In genomic region chr10:95467162-95467599, GRCh38 we compare ENCODE assay signal across 11 cellular contexts.
DNase-seq lines count a peak whose midpoint lies in the region; ATAC-seq and TF ChIP-seq lines count a peak whose summit lies in the region.
"Had no signal": no experiment of that assay in that cellular context is flagged by ENCODE, and none has a peak within 500 bp of the region (broad histone marks: within the 10 kb centered on the region; RNA-seq: fewer than 3 reads in every experiment).

No MANE protein-coding gene starts in this region.

- no peak overlapping the region for H3K4me3 ChIP-seq in colonic mucosa
- no peak overlapping the region for H3K4me3 ChIP-seq in right lobe of liver

- no peak for DNase-seq in activated naive CD8-positive, alpha-beta T cell treated with anti-CD3 and anti-CD28 coated beads, Interleukin-2, amount 10 ng/mL, durations not matched to agents 7 days and 5 days
- DNase-seq in activated naive CD8-positive, alpha-beta T cell treated with anti-CD3 and anti-CD28 coated beads for 36 hours = no peak
- DNase-seq in colonic mucosa (peak; percentile 64), right lobe of liver (no peak), midbrain (lab: John Stamatoyannopoulos, UW) (no peak), NCI-H2171 (lab: John Stamatoyannopoulos, UW) (no peak)
- DNase-seq: GOT3, NCI-H446 had no signal

- H3K4me1 Mint-ChIP-seq in activated naive CD8-positive, alpha-beta T cell treated with anti-CD3 and anti-CD28 coated beads, Interleukin-2, amount 10 ng/mL, durations not matched to agents 7 days and 5 days = peaks cover 8% of the 10 kb centered on the region
- peaks cover 2% of the 10 kb centered on the region for H3K4me1 Mint-ChIP-seq in activated naive CD8-positive, alpha-beta T cell treated with anti-CD3 and anti-CD28 coated beads for 36 hours
- H3K4me1 Mint-ChIP-seq: memory B cell had no signal

- no peak overlapping the region for H3K4me3 Mint-ChIP-seq in activated naive CD8-positive, alpha-beta T cell treated with anti-CD3 and anti-CD28 coated beads, Interleukin-2, amount 10 ng/mL, durations not matched to agents 7 days and 5 days
- H3K4me3 Mint-ChIP-seq in activated naive CD8-positive, alpha-beta T cell treated with anti-CD3 and anti-CD28 coated beads for 36 hours = no peak overlapping the region
- H3K4me3 Mint-ChIP-seq: memory B cell had no signal

- intact Hi-C loops in colonic mucosa (cut with DNase I) (no loop called here), right lobe of liver (cut with DNase I) (no loop called here)

- no peaks in the 10 kb centered on the region for H3K36me3 Mint-ChIP-seq in activated naive CD8-positive, alpha-beta T cell treated with anti-CD3 and anti-CD28 coated beads, Interleukin-2, amount 10 ng/mL, durations not matched to agents 7 days and 5 days
- no peaks in the 10 kb centered on the region for H3K36me3 Mint-ChIP-seq in activated naive CD8-positive, alpha-beta T cell treated with anti-CD3 and anti-CD28 coated beads for 36 hours
- H3K36me3 Mint-ChIP-seq: memory B cell had no signal

- peaks cover 17% of the 10 kb centered on the region for H3K27me3 Mint-ChIP-seq in activated naive CD8-positive, alpha-beta T cell treated with anti-CD3 and anti-CD28 coated beads, Interleukin-2, amount 10 ng/mL, durations not matched to agents 7 days and 5 days
- peaks cover 10% of the 10 kb centered on the region for H3K27me3 Mint-ChIP-seq in activated naive CD8-positive, alpha-beta T cell treated with anti-CD3 and anti-CD28 coated beads for 36 hours

- no peaks in the 10 kb centered on the region for H3K27me3 ChIP-seq in colonic mucosa
- H3K27me3 ChIP-seq in right lobe of liver = no peaks in the 10 kb centered on the region

- H3K36me3 ChIP-seq in colonic mucosa = no peaks in the 10 kb centered on the region
- H3K36me3 ChIP-seq in right lobe of liver = no peaks in the 10 kb centered on the region

- TF ChIP-seq POLR2A in right lobe of liver (IDR thresholded peaks at IDR 0.05) = no peak

- POLR2A ChIA-PET in activated naive CD8-positive, alpha-beta T cell treated with anti-CD3 and anti-CD28 coated beads, Interleukin-2, amount 10 ng/mL, durations not matched to agents 7 days and 5 days (lab: Charles Lee) = no interaction called here

- H3K9me3 ChIP-seq in colonic mucosa (no peaks in the 10 kb centered on the region), right lobe of liver (no peaks in the 10 kb centered on the region)

- peak; percentile 14 for ATAC-seq in activated naive CD8-positive, alpha-beta T cell treated with anti-CD3 and anti-CD28 coated beads, Interleukin-2, amount 10 ng/mL, durations not matched to agents 7 days and 5 days (ENCODE audit: low read depth)
- ATAC-seq in right lobe of liver (peak; percentile 42 to 72 (median 54)), HG03565 (IDR thresholded peaks at IDR 0.05; ENCODE audit: unreplicated experiment) (no peak), GM21381 (IDR thresholded peaks at IDR 0.05; ENCODE audit: unreplicated experiment) (no peak)

- WGBS in right lobe of liver (ENCODE audit: insufficient coverage, low coverage, low lambda C conversion rate, missing lambda C conversion rate) = 42% methylated on average over 4 of the region's 5 CpGs

- H3K9ac ChIP-seq in colonic mucosa (ENCODE audit: low read depth in 2 of 2, low read length in 2 of 2) = peak overlapping the region in 1 of 2 donors; percentile 8

- H3K27ac Mint-ChIP-seq in activated naive CD8-positive, alpha-beta T cell treated with anti-CD3 and anti-CD28 coated beads, Interleukin-2, amount 10 ng/mL, durations not matched to agents 7 days and 5 days = no peak overlapping the region
- no peak overlapping the region for H3K27ac Mint-ChIP-seq in activated naive CD8-positive, alpha-beta T cell treated with anti-CD3 and anti-CD28 coated beads for 36 hours
- H3K27ac Mint-ChIP-seq: memory B cell had no signal

- TF ChIP-seq CTCF in colonic mucosa (IDR thresholded peaks at IDR 0.05) (no peak), right lobe of liver (IDR thresholded peaks at IDR 0.05) (no peak)

- H3K4me1 ChIP-seq in colonic mucosa = peaks cover 3% of the 10 kb centered on the region
- H3K4me1 ChIP-seq in right lobe of liver = peaks cover 0 to 48% (median 14%) of the 10 kb centered on the region in 4 donors

- no peaks in the 10 kb centered on the region for H3K9me3 Mint-ChIP-seq in activated naive CD8-positive, alpha-beta T cell treated with anti-CD3 and anti-CD28 coated beads, Interleukin-2, amount 10 ng/mL, durations not matched to agents 7 days and 5 days
- H3K9me3 Mint-ChIP-seq in activated naive CD8-positive, alpha-beta T cell treated with anti-CD3 and anti-CD28 coated beads for 36 hours = no peaks in the 10 kb centered on the region
- H3K9me3 Mint-ChIP-seq: memory B cell had no signal

- H3K27ac ChIP-seq in colonic mucosa (peak overlapping the region; percentile 22), right lobe of liver (peak overlapping the region; percentile 31 to 58 (median 33))

Comparison
In these comparisons a context has a peak if more than half of its experiments do, and no peak if none do; other contexts are left out.
1. ATAC-seq: peak in activated naive CD8-positive, alpha-beta T cell treated with anti-CD3 and anti-CD28 coated beads, Interleukin-2, amount 10 ng/mL, durations not matched to agents 7 days and 5 days (single experiment) and right lobe of liver (4 of 4); none in HG03565 (single experiment) and GM21381 (single experiment).